In genomic region chr16:50229149-50229726, GRCh38 we compare ENCODE assay signal across 26 cellular contexts.
"Had no signal": no experiment of that assay in that cellular context is flagged by ENCODE, and none has a peak within 500 bp of the region (broad histone marks: within the 10 kb centered on the region; RNA-seq: fewer than 3 reads in every experiment).

No MANE protein-coding gene starts in this region.

- H3K9me3 Mint-ChIP-seq: activated naive CD4-positive, alpha-beta T cell treated with anti-CD3 and anti-CD28 coated beads for 36 hours; activated naive CD8-positive, alpha-beta T cell treated with anti-CD3 and anti-CD28 coated beads, Interleukin-2, amount 10 ng/mL, durations not matched to agents 7 days and 5 days; activated T-cell treated with anti-CD3 and anti-CD28 coated beads, Interleukin-2, amount 50 U/mL, for 4 hours; central memory CD8-positive, alpha-beta T cell; memory B cell; neural crest cell; stimulated activated memory B cell treated with anti-CD40 and anti-IgM and Interleukin-4, amounts not matched to agents 10 μg/mL and 1 μg/mL and 100 μg/mL, for 72 hours; T-helper 1 cell treated with Interleukin-12 subunit alpha and Interleukin-12 subunit beta and Interleukin-4 antibody, amounts not matched to agents 30 μg/mL and 1 μg/mL, for 36 hours had no signal

- H3K27ac ChIP-seq: breast epithelium, esophagus squamous epithelium, gastrocnemius medialis, testis, uterus, WERI-Rb-1 had no signal

- H3K4me3 ChIP-seq: breast epithelium, esophagus squamous epithelium, gastrocnemius medialis, smooth muscle cell, testis, uterus had no signal

- H3K4me1 ChIP-seq: breast epithelium, gastrocnemius medialis, testis, uterus had no signal

- H3K36me3 ChIP-seq: breast epithelium, uterus had no signal

- H3K9me3 ChIP-seq: breast epithelium, esophagus squamous epithelium, gastrocnemius medialis, testis, uterus had no signal

- H3K27ac Mint-ChIP-seq: activated naive CD4-positive, alpha-beta T cell treated with anti-CD3 and anti-CD28 coated beads for 36 hours; activated naive CD8-positive, alpha-beta T cell treated with anti-CD3 and anti-CD28 coated beads, Interleukin-2, amount 10 ng/mL, durations not matched to agents 7 days and 5 days; memory B cell; stimulated activated memory B cell treated with anti-CD40 and anti-IgM and Interleukin-4, amounts not matched to agents 10 μg/mL and 1 μg/mL and 100 μg/mL, for 72 hours; T-helper 1 cell treated with Interleukin-12 subunit alpha and Interleukin-12 subunit beta and Interleukin-4 antibody, amounts not matched to agents 30 μg/mL and 1 μg/mL, for 36 hours had no signal

- FAIRE-seq: colon had no signal

- DNase-seq: activated CD4-positive, CD25-positive, alpha-beta regulatory T cell treated with anti-CD3 and anti-CD28 coated beads, Interleukin-2, amount 50 U/mL, for 72 hours; activated effector memory CD4-positive, alpha-beta T cell treated with Interleukin-2 at 50 U/mL for 16 hours; activated naive CD4-positive, alpha-beta T cell treated with anti-CD3 and anti-CD28 coated beads for 36 hours; activated naive CD8-positive, alpha-beta T cell treated with anti-CD3 and anti-CD28 coated beads, Interleukin-2, amount 10 ng/mL, durations not matched to agents 7 days and 5 days; activated T-cell treated with anti-CD3 and anti-CD28 coated beads, Interleukin-2, amount 50 U/mL, for 4 hours; amniotic stem cell; effector memory CD4-positive, alpha-beta T cell; esophagus squamous epithelium; gastrocnemius medialis; islet precursor cell; left cardiac atrium; occipital lobe; stimulated activated CD4-positive, alpha-beta T cell treated with anti-CD3 and anti-CD28 coated beads, Interleukin-15, amount 100 ng/mL, for 24 hours; testis; trophoblast cell; uterus; WERI-Rb-1 had no signal

- ATAC-seq: activated T-cell treated with anti-CD3 and anti-CD28 coated beads, Interleukin-2, amount 50 U/mL, for 4 hours; gastrocnemius medialis; left cardiac atrium; sciatic nerve; stimulated activated memory B cell treated with anti-CD40 and anti-IgM and Interleukin-4, amounts not matched to agents 10 μg/mL and 1 μg/mL and 100 μg/mL, for 72 hours had no signal

- H3K27me3 Mint-ChIP-seq: activated naive CD8-positive, alpha-beta T cell treated with anti-CD3 and anti-CD28 coated beads, Interleukin-2, amount 10 ng/mL, durations not matched to agents 7 days and 5 days; central memory CD8-positive, alpha-beta T cell; memory B cell; stimulated activated memory B cell treated with anti-CD40 and anti-IgM and Interleukin-4, amounts not matched to agents 10 μg/mL and 1 μg/mL and 100 μg/mL, for 72 hours had no signal

- H3K4me3 Mint-ChIP-seq: activated naive CD4-positive, alpha-beta T cell treated with anti-CD3 and anti-CD28 coated beads for 36 hours; activated naive CD8-positive, alpha-beta T cell treated with anti-CD3 and anti-CD28 coated beads, Interleukin-2, amount 10 ng/mL, durations not matched to agents 7 days and 5 days; activated T-cell treated with anti-CD3 and anti-CD28 coated beads, Interleukin-2, amount 50 U/mL, for 4 hours; central memory CD8-positive, alpha-beta T cell; memory B cell; neural crest cell; stimulated activated memory B cell treated with anti-CD40 and anti-IgM and Interleukin-4, amounts not matched to agents 10 μg/mL and 1 μg/mL and 100 μg/mL, for 72 hours; T-helper 1 cell treated with Interleukin-12 subunit alpha and Interleukin-12 subunit beta and Interleukin-4 antibody, amounts not matched to agents 30 μg/mL and 1 μg/mL, for 36 hours had no signal

- H3K4me1 Mint-ChIP-seq: central memory CD8-positive, alpha-beta T cell; memory B cell; neural crest cell; stimulated activated memory B cell treated with anti-CD40 and anti-IgM and Interleukin-4, amounts not matched to agents 10 μg/mL and 1 μg/mL and 100 μg/mL, for 72 hours had no signal

- H3K27me3 ChIP-seq: breast epithelium, esophagus squamous epithelium, gastrocnemius medialis, testis, uterus had no signal
